ENCODE assay signal across 8 cellular contexts in the genomic region with DNA sequence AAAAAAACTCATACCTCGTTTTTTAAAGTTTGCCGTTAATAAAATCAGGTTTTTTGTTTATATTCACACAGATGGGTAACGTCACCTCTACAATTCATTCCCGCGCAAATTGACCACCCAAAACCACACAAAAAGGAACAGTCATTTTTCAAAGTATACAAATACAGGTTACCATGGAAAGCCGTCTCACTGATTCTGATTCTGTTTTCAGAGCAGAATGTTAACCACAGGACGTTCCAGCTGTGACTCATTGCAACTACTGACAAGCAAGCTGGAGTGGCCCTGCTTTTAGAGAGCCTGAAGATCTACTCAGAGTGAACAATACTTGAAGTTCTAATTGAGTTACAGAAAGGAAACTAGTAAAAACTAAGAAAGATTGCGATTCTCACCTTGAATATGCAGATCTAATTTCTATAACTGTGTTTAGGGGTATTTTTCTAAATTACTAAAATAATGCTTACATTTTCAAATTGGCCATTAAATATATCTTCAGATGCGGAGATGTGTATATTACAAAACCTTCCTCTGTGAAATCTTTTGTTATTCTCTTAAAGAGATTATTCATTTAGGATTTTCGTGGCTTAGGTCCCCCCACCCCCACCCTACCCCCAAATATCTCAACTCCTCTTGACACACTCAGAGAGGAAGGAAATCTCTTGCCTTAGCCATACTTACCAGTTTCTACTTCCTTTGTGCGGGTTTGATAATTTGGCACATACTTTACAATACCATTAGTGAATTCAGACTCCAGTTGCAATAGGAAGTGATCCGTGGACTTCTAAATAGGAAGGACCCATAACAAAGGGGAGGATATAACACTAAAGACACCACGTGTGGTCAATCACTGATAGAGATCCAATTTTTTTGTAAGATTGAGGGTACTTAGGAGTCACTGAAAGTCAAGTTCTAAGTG.
DNase-seq lines count a peak whose midpoint lies in the region; ATAC-seq and TF ChIP-seq lines count a peak whose summit lies in the region.

No MANE protein-coding gene starts in this region.

- H3K4me3 Mint-ChIP-seq in activated naive CD8-positive, alpha-beta T cell treated with anti-CD3 and anti-CD28 coated beads for 36 hours: peak overlapping the region; percentile 70

- peaks cover 10% of the 10 kb centered on the region for H3K36me3 Mint-ChIP-seq in activated naive CD8-positive, alpha-beta T cell treated with anti-CD3 and anti-CD28 coated beads for 36 hours

- H3K27me3 ChIP-seq in right cardiac atrium (ENCODE audit: control insufficient read depth, insufficient read depth) (no peaks in the 10 kb centered on the region), WERI-Rb-1 (ENCODE audit: insufficient read depth, low read depth, severe bottlenecking) (no peaks in the 10 kb centered on the region)

- peak overlapping the region; percentile 97 for H3K27ac Mint-ChIP-seq in activated naive CD8-positive, alpha-beta T cell treated with anti-CD3 and anti-CD28 coated beads for 36 hours

- H3K9ac ChIP-seq in SK-N-MC (ENCODE audit: insufficient read length): no peak overlapping the region

- peaks cover 9% of the 10 kb centered on the region for H3K4me1 ChIP-seq in right cardiac atrium (ENCODE audit: control insufficient read depth, insufficient read depth, low read length)

- H3K27ac ChIP-seq in SK-N-MC: peak overlapping the region; percentile 54; the same call in 1 of the 2 replicates
- peak overlapping the region; percentile 13 for H3K27ac ChIP-seq in right cardiac atrium (ENCODE audit: low read length)
- no peak overlapping the region for H3K27ac ChIP-seq in WERI-Rb-1

- intact Hi-C loops in right cardiac atrium (cut with DNase I): no loop called here

- peaks cover 62% of the 10 kb centered on the region for H3K4me1 Mint-ChIP-seq in activated naive CD8-positive, alpha-beta T cell treated with anti-CD3 and anti-CD28 coated beads for 36 hours

- peak overlapping the region; percentile 45; the same call in 1 of the 2 replicates for H3K4me3 ChIP-seq in SK-N-MC
- H3K4me3 ChIP-seq in right cardiac atrium (ENCODE audit: low read length): no peak overlapping the region
- H3K4me3 ChIP-seq in WERI-Rb-1 (ENCODE audit: low read depth, low read length): no peak overlapping the region

- peaks cover 7% of the 10 kb centered on the region for H3K9me3 Mint-ChIP-seq in activated naive CD8-positive, alpha-beta T cell treated with anti-CD3 and anti-CD28 coated beads for 36 hours

- DNase-seq in DMS53 (lab: John Stamatoyannopoulos, UW): peak; percentile 61
- DNase-seq in DMS53 treated with DMSO at 0.1 percent for 48 hours (lab: John Stamatoyannopoulos, UW; ENCODE audit: unreplicated experiment): no peak
- DNase-seq in SK-N-MC (ENCODE audit: low read depth, low spot score): no peak
- peak; percentile 76 for DNase-seq in activated naive CD8-positive, alpha-beta T cell treated with anti-CD3 and anti-CD28 coated beads for 36 hours
- peak in 2 of 3 donors; percentile 57 to 65 for DNase-seq in right cardiac atrium
- DNase-seq in stimulated activated CD4-positive, alpha-beta T cell treated with anti-CD3 and anti-CD28 coated beads, Interleukin-15, amount 100 ng/mL, for 48 hours (ENCODE audit: low read depth in 2 of 2): peak; percentile 69 to 71
- no peak for DNase-seq in WERI-Rb-1

- no peaks in the 10 kb centered on the region for H3K27me3 Mint-ChIP-seq in activated naive CD8-positive, alpha-beta T cell treated with anti-CD3 and anti-CD28 coated beads for 36 hours

- 37% methylated on average over 13 of the region's 13 CpGs for WGBS in right cardiac atrium

- peak; percentile 89 for ATAC-seq in HG03175 (IDR thresholded peaks at IDR 0.05; ENCODE audit: unreplicated experiment)
- ATAC-seq in right cardiac atrium: peak; percentile 94

- H3K36me3 ChIP-seq in SK-N-MC (ENCODE audit: insufficient read depth, low read length): no peaks in the 10 kb centered on the region
- H3K36me3 ChIP-seq in WERI-Rb-1: no peaks in the 10 kb centered on the region

- H3K9me3 ChIP-seq in SK-N-MC (ENCODE audit: low read depth, low read length): no peaks in the 10 kb centered on the region
- H3K9me3 ChIP-seq in right cardiac atrium (ENCODE audit: control insufficient read depth, low read length): no peaks in the 10 kb centered on the region
- H3K9me3 ChIP-seq in WERI-Rb-1 (ENCODE audit: severe bottlenecking): no peaks in the 10 kb centered on the region

- no peak for TF ChIP-seq CTCF in WERI-Rb-1 (IDR thresholded peaks at IDR 0.05; ENCODE audit: low read depth, low read length)

Comparison
In these comparisons a context has a peak if more than half of its experiments do, and no peak if none do; other contexts are left out.
1. DNase-seq: peak in DMS53 (single experiment), activated naive CD8-positive, alpha-beta T cell treated with anti-CD3 and anti-CD28 coated beads for 36 hours (single experiment), right cardiac atrium (2 of 3) and stimulated activated CD4-positive, alpha-beta T cell treated with anti-CD3 and anti-CD28 coated beads, Interleukin-15, amount 100 ng/mL, for 48 hours (2 of 2); none in DMS53 treated with DMSO at 0.1 percent for 48 hours (single experiment), SK-N-MC (single experiment) and WERI-Rb-1 (single experiment).